1 cellular context compared by ENCODE assay signal in genomic region chr3:10834951-10835350, GRCh38.
TF ChIP-seq lines count a peak whose summit lies in the region.

No MANE protein-coding gene starts in this region.

TF ChIP-seq in GM23338, 12 proteins besides CTCF, POLR2A, EP300 and RAD21 (continued from another document):
- TF ChIP-seq REST (IDR thresholded peaks at IDR 0.05; ENCODE audit: unreplicated experiment) (no peak), ZNF331 (CRISPR knock-in tag; IDR thresholded peaks at IDR 0.05; ENCODE audit: low read depth) (no peak), STAT1 (IDR thresholded peaks at IDR 0.05; ENCODE audit: unreplicated experiment) (no peak), POLR2AphosphoS5 (IDR thresholded peaks at IDR 0.05; ENCODE audit: low read depth) (no peak), ZNF462 (CRISPR knock-in tag; IDR thresholded peaks at IDR 0.05) (no peak), EZH2phosphoT487 (IDR thresholded peaks at IDR 0.05; ENCODE audit: unreplicated experiment) (no peak), NANOG (IDR thresholded peaks at IDR 0.05; ENCODE audit: borderline replicate concordance) (no peak), EZH2 (IDR thresholded peaks at IDR 0.05; ENCODE audit: low read depth, unreplicated experiment) (no peak), JUNB (IDR thresholded peaks at IDR 0.05; ENCODE audit: unreplicated experiment) (no peak)
